ENCODE assay signal across 9 cellular contexts in genomic region chr16:81204794-81205680, GRCh38. TPM values are rescaled to one million over a fixed set of nuclear protein-coding genes. Genes with fewer than 3 reads are reported as not detected.
DNase-seq lines count a peak whose midpoint lies in the region; TF ChIP-seq lines count a peak whose summit lies in the region.
"Had no signal": no experiment of that assay in that cellular context is flagged by ENCODE, and none has a peak within 500 bp of the region (broad histone marks: within the 10 kb centered on the region; RNA-seq: fewer than 3 reads in every experiment).

No MANE protein-coding gene starts in this region.

- H3K36me3 Mint-ChIP-seq in endothelial cell (ENCODE audit: low read depth, unreplicated experiment) = no peaks in the 10 kb centered on the region

- H3K9me3 ChIP-seq in WERI-Rb-1 (ENCODE audit: severe bottlenecking) (no peaks in the 10 kb centered on the region), testis (no peaks in the 10 kb centered on the region)
- H3K9me3 ChIP-seq: BLaER1 had no signal

- WGBS in testis, 2 donors = 37 to 42% methylated on average over 14 of the region's 14 CpGs

- no peaks in the 10 kb centered on the region for H3K9me3 Mint-ChIP-seq in endothelial cell (ENCODE audit: unreplicated experiment)

- peak; percentile 2 for DNase-seq in DMS79 treated with DMSO at 0.1 percent for 48 hours (lab: John Stamatoyannopoulos, UW)
- no peak for DNase-seq in DMS79 (lab: John Stamatoyannopoulos, UW)
- DNase-seq in WERI-Rb-1 = peak; percentile 9
- DNase-seq in endothelial cell (ENCODE audit: low spot score) = peak; percentile 29
- DNase-seq in mucosa of gallbladder (ENCODE audit: low spot score) = peak; percentile 34
- DNase-seq in testis = peak; percentile 29
- DNase-seq in NCI-H2029 treated with DMSO at 0.1 percent for 48 hours (lab: John Stamatoyannopoulos, UW) = no peak

- peaks cover 2% of the 10 kb centered on the region for H3K27me3 Mint-ChIP-seq in endothelial cell (ENCODE audit: unreplicated experiment)

- TF ChIP-seq POLR2A in testis (IDR thresholded peaks at IDR 0.05) = no peak

- TF ChIP-seq CTCF in LNCAP (IDR thresholded peaks at IDR 0.05) (peak; percentile 75), WERI-Rb-1 (IDR thresholded peaks at IDR 0.05; ENCODE audit: low read depth, low read length) (peak; percentile 43; the same call in 1 of the 2 replicates), endothelial cell (IDR thresholded peaks at IDR 0.05; ENCODE audit: unreplicated experiment) (peak; percentile 55), testis (IDR thresholded peaks at IDR 0.05) (peak; percentile 40 to 72 (median 57))

- peaks cover 13% of the 10 kb centered on the region for H3K4me1 Mint-ChIP-seq in endothelial cell (ENCODE audit: unreplicated experiment)

- H3K4me1 ChIP-seq in testis = no peaks in the 10 kb centered on the region
- H3K4me1 ChIP-seq: BLaER1 had no signal

- no peaks in the 10 kb centered on the region for H3K27me3 ChIP-seq in WERI-Rb-1 (ENCODE audit: insufficient read depth, low read depth, severe bottlenecking)
- H3K27me3 ChIP-seq in testis = no peaks in the 10 kb centered on the region
- H3K27me3 ChIP-seq: BLaER1 had no signal

- H3K27ac ChIP-seq in WERI-Rb-1 (no peak overlapping the region), testis (no peak overlapping the region)
- H3K27ac ChIP-seq: BLaER1 had no signal

- H3K36me3 ChIP-seq in WERI-Rb-1 = no peaks in the 10 kb centered on the region
- H3K36me3 ChIP-seq in testis (ENCODE audit: low read depth, missing control alignments) = no peaks in the 10 kb centered on the region
- H3K36me3 ChIP-seq: BLaER1 had no signal

- H3K27ac Mint-ChIP-seq in endothelial cell (ENCODE audit: unreplicated experiment) = no peak overlapping the region

- intact Hi-C loops in testis (cut with DNase I; ENCODE audit: low total_unique reads) = no loop called here

- no peak overlapping the region for H3K4me3 Mint-ChIP-seq in endothelial cell (ENCODE audit: unreplicated experiment)

- H3K4me3 ChIP-seq in WERI-Rb-1 (ENCODE audit: low read depth, low read length) (no peak overlapping the region), testis (no peak overlapping the region)
- H3K4me3 ChIP-seq: BLaER1 had no signal

RNA-seq across cellular contexts. Expression of gene BCO1, which starts 33.5 kb away (rescaled TPM):
- total RNA-seq in endothelial cell (ENCODE audit: unreplicated experiment) = not detected
- 6.6 TPM for total RNA-seq in mucosa of gallbladder
- 1 to 10 TPM in 1 of 2 donors, under 1 TPM in 1; 0.87 to 1.2 TPM for total RNA-seq in testis
- polyA plus RNA-seq in testis (ENCODE audit: insufficient read depth, low read depth, low replicate concordance) = 0.62 TPM

Comparison
In these comparisons a context has a peak if more than half of its experiments do, and no peak if none do; other contexts are left out.
1. DNase-seq: peak in DMS79 treated with DMSO at 0.1 percent for 48 hours (single experiment), WERI-Rb-1 (single experiment), endothelial cell (single experiment), mucosa of gallbladder (single experiment) and testis (single experiment); none in DMS79 (single experiment) and NCI-H2029 treated with DMSO at 0.1 percent for 48 hours (single experiment).
2. Peak in every context shown above with its lines, with median percentiles within 50 percentile points of each other: CTCF ChIP-seq.